9 cellular contexts compared by ENCODE assay signal in the genomic region with DNA sequence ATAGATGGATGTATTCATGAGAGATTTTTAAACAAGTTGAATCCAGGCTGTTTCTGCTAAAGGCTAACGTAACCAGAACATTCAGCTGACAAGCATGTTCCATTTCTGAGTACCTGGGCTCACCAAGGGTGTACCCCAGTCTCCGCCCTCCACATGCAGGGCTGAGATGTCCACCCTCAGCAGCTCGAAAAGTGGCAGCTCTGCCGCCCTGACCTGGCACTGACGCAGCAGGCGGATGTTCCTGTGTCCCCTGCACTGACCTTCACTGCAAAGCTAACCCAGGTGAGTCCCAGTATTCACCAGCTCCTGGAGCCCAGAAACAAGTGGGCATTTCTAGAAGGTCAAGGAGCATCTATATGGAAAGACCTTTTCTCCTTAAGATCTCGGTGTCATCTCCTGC.
"Had no signal": no experiment of that assay in that cellular context is flagged by ENCODE, and none has a peak within 500 bp of the region (broad histone marks: within the 10 kb centered on the region; RNA-seq: fewer than 3 reads in every experiment).

No MANE protein-coding gene starts in this region.

- FAIRE-seq: H54, HTR-8/SVneo, K562 had no signal

- H3K9ac ChIP-seq: GM23248 had no signal

- H3K27ac Mint-ChIP-seq: H9 had no signal

- H3K27ac ChIP-seq: GM23248 had no signal

- H2AFZ ChIP-seq: GM23248 had no signal

- DNase-seq: GM23248, GOT3, H9, HCEC 1CT, IMR-90, KG1 had no signal

- H3K4me3 Mint-ChIP-seq: H9 had no signal

- H3K4me1 Mint-ChIP-seq: H9 had no signal

- H3K4me3 ChIP-seq: GM23248, K562 had no signal
